Comparison of ENCODE assay signal across 8 cellular contexts in the genomic region with DNA sequence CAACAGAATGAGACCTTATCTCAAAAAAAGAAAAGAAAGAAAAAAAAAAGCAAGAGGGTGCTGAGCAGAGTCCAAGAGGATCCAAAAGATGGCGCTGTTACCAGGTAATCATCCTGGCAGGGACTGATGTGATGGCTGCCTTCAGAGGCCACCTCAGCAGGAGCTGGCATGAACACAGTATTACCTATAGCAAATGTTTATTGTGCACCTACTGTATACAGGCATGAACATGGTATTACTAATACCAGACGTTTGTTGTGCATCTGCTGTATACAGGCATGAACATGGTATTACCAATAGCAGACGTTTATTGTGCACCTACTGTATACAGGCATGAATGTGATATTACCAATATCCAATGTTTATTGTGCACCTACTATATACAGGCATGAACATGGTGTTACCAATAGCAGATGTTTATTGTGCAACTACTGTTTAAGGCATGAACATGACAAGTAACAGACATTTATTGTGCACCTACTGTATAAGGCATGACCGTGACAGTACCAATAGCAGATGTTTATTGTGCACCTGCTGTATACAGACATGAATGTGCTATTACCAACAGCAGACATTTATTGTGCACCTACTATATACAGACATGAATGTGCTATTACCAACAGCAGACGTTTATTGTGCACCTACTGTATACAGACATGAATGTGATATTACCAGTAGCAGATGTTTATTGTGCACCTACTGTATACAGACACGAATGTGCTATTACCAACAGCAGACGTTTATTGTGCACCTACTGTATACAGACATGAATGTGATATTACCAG.
DNase-seq lines count a peak whose midpoint lies in the region; ATAC-seq and TF ChIP-seq lines count a peak whose summit lies in the region.
"Had no signal": no experiment of that assay in that cellular context is flagged by ENCODE, and none has a peak within 500 bp of the region (broad histone marks: within the 10 kb centered on the region; RNA-seq: fewer than 3 reads in every experiment).

No MANE protein-coding gene starts in this region.

- H3K36me3 ChIP-seq in heart left ventricle: peaks cover 0 to 3% (median 0%) of the 10 kb centered on the region in 9 donors

- peaks cover 5% of the 10 kb centered on the region; the same call in 1 of the 2 replicates for H3K27me3 Mint-ChIP-seq in HFFc6 (ENCODE audit: insufficient read depth)
- H3K27me3 Mint-ChIP-seq: activated naive CD4-positive, alpha-beta T cell treated with anti-CD3 and anti-CD28 coated beads, Interleukin-2, amount 50 U/mL, for 24 hours had no signal

- H3K4me1 ChIP-seq in heart left ventricle: no peaks in the 10 kb centered on the region

- no peak overlapping the region for H3K4me3 ChIP-seq in heart left ventricle

- intact Hi-C loops in heart left ventricle (cut with DNase I): no loop called here

- TF ChIP-seq POLR2A in heart left ventricle (IDR thresholded peaks at IDR 0.05): no peak

- H3K9me3 ChIP-seq in heart left ventricle: no peaks in the 10 kb centered on the region

- H3K36me3 Mint-ChIP-seq in HFFc6 (ENCODE audit: low read depth): no peaks in the 10 kb centered on the region
- H3K36me3 Mint-ChIP-seq: activated naive CD4-positive, alpha-beta T cell treated with anti-CD3 and anti-CD28 coated beads, Interleukin-2, amount 50 U/mL, for 24 hours had no signal

- no peaks in the 10 kb centered on the region for H3K9me3 Mint-ChIP-seq in HFFc6
- H3K9me3 Mint-ChIP-seq: activated naive CD4-positive, alpha-beta T cell treated with anti-CD3 and anti-CD28 coated beads, Interleukin-2, amount 50 U/mL, for 24 hours had no signal

- ATAC-seq in heart left ventricle: no peak
- ATAC-seq in HG02610 (IDR thresholded peaks at IDR 0.05; ENCODE audit: unreplicated experiment): no peak
- ATAC-seq in HG03280 (IDR thresholded peaks at IDR 0.05; ENCODE audit: unreplicated experiment): no peak

- 84 to 92% (median 88%) methylated on average over 6 to 7 of the region's 7 CpGs for WGBS in heart left ventricle, 4 donors

- no peak overlapping the region for H3K4me3 Mint-ChIP-seq in HFFc6
- H3K4me3 Mint-ChIP-seq: activated naive CD4-positive, alpha-beta T cell treated with anti-CD3 and anti-CD28 coated beads, Interleukin-2, amount 50 U/mL, for 24 hours had no signal

- H3K27ac Mint-ChIP-seq in HFFc6: no peak overlapping the region
- H3K27ac Mint-ChIP-seq: activated naive CD4-positive, alpha-beta T cell treated with anti-CD3 and anti-CD28 coated beads, Interleukin-2, amount 50 U/mL, for 24 hours had no signal

- DNase-seq in Daoy (ENCODE audit: low read depth) (peak; percentile 61), HFFc6 (no peak), SW480 (ENCODE audit: low spot score) (peak; percentile 57), kidney tubule cell (ENCODE audit: low spot score) (peak; percentile 47), heart left ventricle (no peak)

- H3K27me3 ChIP-seq in heart left ventricle: no peaks in the 10 kb centered on the region

- peaks cover 15% of the 10 kb centered on the region for H3K4me1 Mint-ChIP-seq in HFFc6 (ENCODE audit: low read depth)

- TF ChIP-seq CTCF in HFFc6 (IDR thresholded peaks at IDR 0.05) (peak; percentile 73), heart left ventricle (IDR thresholded peaks at IDR 0.05) (peak in 1 of 12 donors; percentile 13)

- H3K27ac ChIP-seq in heart left ventricle: no peak overlapping the region

Comparison
In these comparisons a context has a peak if more than half of its experiments do, and no peak if none do; other contexts are left out.
1. DNase-seq: peak in Daoy (single experiment), SW480 (single experiment) and kidney tubule cell (single experiment); none in HFFc6 (single experiment) and heart left ventricle (0 of 5).